Comparison of ENCODE assay signal across 14 cellular contexts in genomic region chr22:25407226-25407858, GRCh38.
A peak's percentile ranks its signal among the peaks of the same experiment; 100 is the strongest.
DNase-seq lines count a peak whose midpoint lies in the region; FAIRE-seq and TF ChIP-seq lines count a peak whose summit lies in the region.
"Had no signal": no experiment of that assay in that cellular context is flagged by ENCODE, and none has a peak within 500 bp of the region (broad histone marks: within the 10 kb centered on the region; RNA-seq: fewer than 3 reads in every experiment).

No MANE protein-coding gene starts in this region.

- CTCF ChIA-PET in activated CD4-positive, alpha-beta memory T cell treated with anti-CD3 and anti-CD28 coated beads, Interleukin-2, amount 10 ng/mL, durations not matched to agents 7 days and 5 days (lab: Charles Lee), result no interaction called here
- CTCF ChIA-PET in activated CD4-positive, alpha-beta memory T cell treated with anti-CD3 and anti-CD28 coated beads for 36 hours (lab: Charles Lee), result no interaction called here
- CTCF ChIA-PET in H1 (lab: Charles Lee; ENCODE audit: partially characterized antibody), result interaction anchor here (1.1 to 2.1 kb wide), 2 partner anchors 15 to 19 kb away, joined by 3 to 7 read pairs; no protein-coding TSS in a partner anchor

- peaks cover 9% of the 10 kb centered on the region for H3K23me2 ChIP-seq in H9 (ENCODE audit: insufficient read length, low read depth, low read length, poor library complexity, severe bottlenecking)
- H3K23me2 ChIP-seq in H1 (ENCODE audit: low read depth, low read length), result peaks cover 7% of the 10 kb centered on the region; the same call in 1 of the 2 replicates

- H3K23ac ChIP-seq in H9 (ENCODE audit: insufficient read length, low read depth, low read length) (no peak overlapping the region), H1 (ENCODE audit: insufficient read length) (no peak overlapping the region)

- H2BK5ac ChIP-seq in H9 (ENCODE audit: insufficient read length, low read length) (no peak overlapping the region), H1 (ENCODE audit: low read depth, low read length) (0 out of 2 replicates have a peak overlapping the region, but pooled peaks have one; percentile 24)

- no peak overlapping the region for H4K91ac ChIP-seq in H9 (ENCODE audit: insufficient read length, low read depth, low read length)
- H4K91ac ChIP-seq in H1 (replicated peaks; ENCODE audit: insufficient read length, low read length), result no peak overlapping the region

- H3K18ac ChIP-seq in H9 (ENCODE audit: insufficient read length, low read depth, low read length), result no peak overlapping the region
- H3K18ac ChIP-seq in H1 (ENCODE audit: extremely low read depth, low read length), result peak overlapping the region; percentile 48

- POLR2A ChIA-PET in activated CD4-positive, alpha-beta memory T cell treated with anti-CD3 and anti-CD28 coated beads, Interleukin-2, amount 10 ng/mL, durations not matched to agents 7 days and 5 days (lab: Charles Lee), result no interaction called here
- POLR2A ChIA-PET in activated CD4-positive, alpha-beta memory T cell treated with anti-CD3 and anti-CD28 coated beads for 36 hours (lab: Charles Lee), result no interaction called here
- POLR2A ChIA-PET in H1 (lab: Charles Lee; ENCODE audit: partially characterized antibody), result no interaction called here

- no peak overlapping the region for H4K8ac ChIP-seq in H9 (replicated peaks; ENCODE audit: insufficient read length, low read depth, low read length)
- H4K8ac ChIP-seq in H1 (ENCODE audit: extremely low read depth, insufficient read depth, low read length), result no peak overlapping the region; the same call in 1 of the 2 replicates

- H3K4me3 ChIP-seq in H1 (ENCODE audit: extremely low read depth in 1 of 4, insufficient read depth in 2 of 4, low read depth in 3 of 4, low read length in 4 of 4) (no peak overlapping the region), vagina (no peak overlapping the region)
- H3K4me3 ChIP-seq: A549, colonic mucosa, esophagus squamous epithelium, SJCRH30 had no signal

- H3K56ac ChIP-seq in H9 (ENCODE audit: insufficient read length, low read depth, low read length) (no peak overlapping the region), H1 (replicated peaks; ENCODE audit: insufficient read length, low read depth, low read length) (no peak overlapping the region)

- H2BK12ac ChIP-seq in H9 (ENCODE audit: insufficient read length, low read depth, low read length), result no peak overlapping the region
- H2BK12ac ChIP-seq in H1 (ENCODE audit: low read depth, low read length), result peak overlapping the region; percentile 84; the same call in 1 of the 2 replicates

- no peak overlapping the region for H2AFZ ChIP-seq in H9 (ENCODE audit: low read length)
- no peak overlapping the region for H2AFZ ChIP-seq in H1 (ENCODE audit: low read length)

- no peak for TF ChIP-seq RAD21 in H1 (IDR thresholded peaks at IDR 0.05 in 1 of 2, conservative IDR thresholded peaks at IDR 0.05 in 1 of 2; ENCODE audit: low read depth in 2 of 2, low read length in 2 of 2)

- no peaks in the 10 kb centered on the region for H3K27me3 Mint-ChIP-seq in activated CD4-positive, alpha-beta memory T cell treated with anti-CD3 and anti-CD28 coated beads, Interleukin-2, amount 10 ng/mL, durations not matched to agents 7 days and 5 days
- no peaks in the 10 kb centered on the region for H3K27me3 Mint-ChIP-seq in activated CD4-positive, alpha-beta memory T cell treated with anti-CD3 and anti-CD28 coated beads for 36 hours
- H3K27me3 Mint-ChIP-seq in H9 (ENCODE audit: low read depth), result peaks cover 18% of the 10 kb centered on the region

- H3K79me1 ChIP-seq in H9 (ENCODE audit: insufficient read depth, low read depth, low read length, poor library complexity, severe bottlenecking) (no peaks in the 10 kb centered on the region), H1 (ENCODE audit: low read depth, low read length) (no peaks in the 10 kb centered on the region; the same call in 1 of the 2 replicates)

- H3K9me3 Mint-ChIP-seq in activated CD4-positive, alpha-beta memory T cell treated with anti-CD3 and anti-CD28 coated beads, Interleukin-2, amount 10 ng/mL, durations not matched to agents 7 days and 5 days, result no peaks in the 10 kb centered on the region
- no peaks in the 10 kb centered on the region for H3K9me3 Mint-ChIP-seq in activated CD4-positive, alpha-beta memory T cell treated with anti-CD3 and anti-CD28 coated beads for 36 hours
- H3K9me3 Mint-ChIP-seq in H9, result peaks cover 0 to 3% of the 10 kb centered on the region in 2 experiments; a peak in 1 of 5 replicates

- H3K4me1 ChIP-seq in H9 (ENCODE audit: insufficient read depth, low read length) (peaks cover 11% of the 10 kb centered on the region; the same call in 1 of the 2 replicates), H1 (replicated peaks in 1 of 4; ENCODE audit: control insufficient read depth in 3 of 4, insufficient read depth in 4 of 4, low read length in 3 of 4) (peaks cover 9 to 35% (median 18%) of the 10 kb centered on the region in 4 experiments), vagina (peaks cover 25% of the 10 kb centered on the region)
- H3K4me1 ChIP-seq: colonic mucosa had no signal

- no peak overlapping the region for H3K27ac Mint-ChIP-seq in activated CD4-positive, alpha-beta memory T cell treated with anti-CD3 and anti-CD28 coated beads, Interleukin-2, amount 10 ng/mL, durations not matched to agents 7 days and 5 days
- no peak overlapping the region for H3K27ac Mint-ChIP-seq in activated CD4-positive, alpha-beta memory T cell treated with anti-CD3 and anti-CD28 coated beads for 36 hours
- peak overlapping the region; percentile 42 to 87 (median 58); a peak in 6 of 7 replicates for H3K27ac Mint-ChIP-seq in H9

- H2BK20ac ChIP-seq in H9 (ENCODE audit: low read depth, low read length, poor library complexity, severe bottlenecking) (no peak overlapping the region), H1 (ENCODE audit: low read length) (no peak overlapping the region)

- WGBS in H9 (ENCODE audit: extremely low coverage, insufficient read length, low lambda C conversion rate), result no CpG with 5 or more reads among the region's 11 CpGs
- WGBS in H1 (ENCODE audit: extremely low coverage in 1 of 2, insufficient coverage in 1 of 2, insufficient read length in 1 of 2, insufficient replicate concordance in 2 of 2, low coverage in 1 of 2, low lambda C conversion rate in 2 of 2, missing lambda C conversion rate in 1 of 2), 2 experiments, result 78% methylated on average over 11 of the region's 11 CpGs; no CpG with 5 or more reads in 1 of the 2 experiments

- H4K20me1 ChIP-seq in H9 (ENCODE audit: control insufficient read depth, insufficient read depth, insufficient read length) (no peaks in the 10 kb centered on the region), H1 (replicated peaks in 1 of 2; ENCODE audit: control insufficient read depth in 1 of 2, insufficient read depth in 2 of 2, low read length in 2 of 2) (peaks cover 0 to 3% of the 10 kb centered on the region in 2 experiments)

- H3K27me3 ChIP-seq in H9 (ENCODE audit: insufficient read depth, low read length) (no peaks in the 10 kb centered on the region), H1 (replicated peaks in 1 of 4; ENCODE audit: control insufficient read depth in 3 of 4, extremely low read depth in 1 of 4, insufficient read depth in 3 of 4, low read length in 3 of 4) (peaks cover 0 to 6% (median 6%) of the 10 kb centered on the region in 4 experiments; a peak in 4 of 7 replicates), vagina (no peaks in the 10 kb centered on the region)
- H3K27me3 ChIP-seq: colonic mucosa, esophagus squamous epithelium, SJCRH30 had no signal

- no peak for TF ChIP-seq EP300 in H1 (IDR thresholded peaks at IDR 0.05; ENCODE audit: borderline replicate concordance in 1 of 2, low read depth in 2 of 2, low read length in 2 of 2)

- H3K36me3 ChIP-seq in H1 (ENCODE audit: control insufficient read depth in 2 of 4, insufficient read depth in 4 of 4, low read length in 3 of 4) (no peaks in the 10 kb centered on the region), vagina (no peaks in the 10 kb centered on the region)
- H3K36me3 ChIP-seq: colonic mucosa, esophagus squamous epithelium, SJCRH30 had no signal

- H2BK120ac ChIP-seq in H9 (ENCODE audit: low read depth, low read length, poor library complexity, severe bottlenecking) (no peak overlapping the region), H1 (replicated peaks; ENCODE audit: low read depth, low read length) (no peak overlapping the region)

- TF ChIP-seq POLR2A in H1 (IDR thresholded peaks at IDR 0.05; ENCODE audit: control extremely low read depth in 1 of 2, low read depth in 2 of 2, low read length in 2 of 2), result no peak
- TF ChIP-seq POLR2A in vagina (IDR thresholded peaks at IDR 0.05), result no peak

- no peaks in the 10 kb centered on the region for H3K36me3 Mint-ChIP-seq in activated CD4-positive, alpha-beta memory T cell treated with anti-CD3 and anti-CD28 coated beads, Interleukin-2, amount 10 ng/mL, durations not matched to agents 7 days and 5 days (ENCODE audit: low read depth)
- H3K36me3 Mint-ChIP-seq in activated CD4-positive, alpha-beta memory T cell treated with anti-CD3 and anti-CD28 coated beads for 36 hours, result no peaks in the 10 kb centered on the region
- peaks cover 0 to 3% (median 0%) of the 10 kb centered on the region in 3 experiments; a peak in 3 of 7 replicates for H3K36me3 Mint-ChIP-seq in H9 (ENCODE audit: insufficient read depth in 1 of 3, low read depth in 3 of 3)

- H3K4me3 Mint-ChIP-seq in activated CD4-positive, alpha-beta memory T cell treated with anti-CD3 and anti-CD28 coated beads, Interleukin-2, amount 10 ng/mL, durations not matched to agents 7 days and 5 days, result peak overlapping the region; percentile 17
- no peak overlapping the region for H3K4me3 Mint-ChIP-seq in activated CD4-positive, alpha-beta memory T cell treated with anti-CD3 and anti-CD28 coated beads for 36 hours
- H3K4me3 Mint-ChIP-seq in H9, result peak overlapping the region in 1 of 2 experiments; percentile 19; a peak in 4 of 5 replicates

- intact Hi-C loops in activated CD4-positive, alpha-beta memory T cell treated with anti-CD3 and anti-CD28 coated beads for 36 hours (cut with micrococcal nuclease), result no loop called here
- intact Hi-C loops in posterior vena cava (cut with DNase I) (loop anchor here in 1 of 2 donors (2.0 kb wide), 1 partner anchor 35 kb away; no protein-coding TSS in a partner anchor), vagina (cut with DNase I) (no loop called here)

- H3K4ac ChIP-seq in H9 (ENCODE audit: low read depth, low read length), result no peak overlapping the region
- no peak overlapping the region for H3K4ac ChIP-seq in H1 (replicated peaks; ENCODE audit: insufficient read length, low read depth, low read length)

- H3K79me2 ChIP-seq in H9 (ENCODE audit: insufficient read depth, low read length) (peaks cover 4% of the 10 kb centered on the region; the same call in 1 of the 2 replicates), H1 (ENCODE audit: control insufficient read depth in 1 of 2, insufficient read depth in 2 of 2, low read length in 2 of 2) (peaks cover 0 to 22% of the 10 kb centered on the region in 2 experiments; a peak in 3 of 4 replicates)

- no peak for FAIRE-seq in H1 (lab: Jason Lieb, UNC)
- FAIRE-seq: A549 had no signal

- no peak overlapping the region for H3K9ac ChIP-seq in H9 (ENCODE audit: extremely low read depth, insufficient read length, low read length)
- H3K9ac ChIP-seq in H1 (replicated peaks in 1 of 4; ENCODE audit: extremely low read depth in 1 of 4, low read depth in 3 of 4, low read length in 3 of 4), result no peak overlapping the region

- H3K27ac ChIP-seq in H9 (ENCODE audit: insufficient read length, low read depth, low read length), result no peak overlapping the region
- no peak overlapping the region for H3K27ac ChIP-seq in H1 (ENCODE audit: low read depth, low read length)
- no peak overlapping the region for H3K27ac ChIP-seq in vagina
- H3K27ac ChIP-seq: A549, colonic mucosa, esophagus squamous epithelium, SJCRH30 had no signal

- DNase-seq in activated CD4-positive, alpha-beta memory T cell treated with anti-CD3 and anti-CD28 coated beads, Interleukin-2, amount 10 ng/mL, durations not matched to agents 7 days and 5 days, result no peak
- DNase-seq in activated CD4-positive, alpha-beta memory T cell treated with anti-CD3 and anti-CD28 coated beads for 36 hours, result no peak
- DNase-seq in H9 (no peak), H1 (ENCODE audit: low read depth in 1 of 2, low spot score in 2 of 2) (no peak), posterior vena cava (ENCODE audit: low spot score) (peak; percentile 35), vagina (ENCODE audit: extremely low spot score in 2 of 2) (no peak), glomerular visceral epithelial cell (ENCODE audit: extremely low spot score) (no peak), SHP77 (lab: John Stamatoyannopoulos, UW) (no peak)
- DNase-seq: colonic mucosa, esophagus squamous epithelium, NCI-H1694, NCI-H446 treated with DMSO at 0.1 percent for 48 hours had no signal

- peaks cover 36% of the 10 kb centered on the region for H3K4me1 Mint-ChIP-seq in activated CD4-positive, alpha-beta memory T cell treated with anti-CD3 and anti-CD28 coated beads, Interleukin-2, amount 10 ng/mL, durations not matched to agents 7 days and 5 days
- peaks cover 22% of the 10 kb centered on the region for H3K4me1 Mint-ChIP-seq in activated CD4-positive, alpha-beta memory T cell treated with anti-CD3 and anti-CD28 coated beads for 36 hours (ENCODE audit: low read depth)
- H3K4me1 Mint-ChIP-seq in H9, result peaks cover 32 to 40% of the 10 kb centered on the region in 2 experiments

- H2AK5ac ChIP-seq in H9 (ENCODE audit: insufficient read length, low read length) (no peak overlapping the region), H1 (ENCODE audit: low read depth, low read length) (no peak overlapping the region)

- H4K5ac ChIP-seq in H9 (ENCODE audit: insufficient read length, low read depth, low read length) (no peak overlapping the region), H1 (ENCODE audit: insufficient read length, low read depth, low read length) (peak overlapping the region; percentile 9)

- H2BK15ac ChIP-seq in H9 (ENCODE audit: low read depth, low read length) (no peak overlapping the region), H1 (ENCODE audit: low read length) (no peak overlapping the region)

- TF ChIP-seq CTCF in H9 (conservative IDR thresholded peaks at IDR 0.05) (no peak), H1 (IDR thresholded peaks at IDR 0.05; ENCODE audit: control extremely low read depth in 1 of 3, insufficient read depth in 1 of 3, low read depth in 1 of 3, low read length in 3 of 3) (no peak), vagina (IDR thresholded peaks at IDR 0.05) (no peak)

- H3K4me2 ChIP-seq in H9 (ENCODE audit: insufficient read depth, insufficient read length, low read length), result no peak overlapping the region
- peak overlapping the region in 1 of 2 experiments; percentile 31; a peak in 3 of 4 replicates for H3K4me2 ChIP-seq in H1 (ENCODE audit: insufficient read depth in 1 of 2, low read depth in 2 of 2, low read length in 2 of 2)
- H3K4me2 ChIP-seq: A549 had no signal

- H3K9me3 ChIP-seq in H9 (ENCODE audit: control insufficient read depth, low read depth, low read length), result no peaks in the 10 kb centered on the region
- H3K9me3 ChIP-seq in H1 (ENCODE audit: insufficient read depth in 2 of 2, low read depth in 1 of 2, low read length in 1 of 2), result no peaks in the 10 kb centered on the region
- no peaks in the 10 kb centered on the region for H3K9me3 ChIP-seq in vagina
- H3K9me3 ChIP-seq: A549, colonic mucosa, esophagus squamous epithelium, SJCRH30 had no signal

- no peak overlapping the region for H3T11ph ChIP-seq in H9 (ENCODE audit: low read length)

- no peak overlapping the region for H3K14ac ChIP-seq in H9 (ENCODE audit: insufficient read depth, low read length)
- no peak overlapping the region for H3K14ac ChIP-seq in H1 (ENCODE audit: insufficient read length)

Comparison
In these comparisons a context has a peak if more than half of its experiments do, and no peak if none do; other contexts are left out.
1. H3K27ac Mint-ChIP-seq: peak in H9 (3 of 3); none in activated CD4-positive, alpha-beta memory T cell treated with anti-CD3 and anti-CD28 coated beads, Interleukin-2, amount 10 ng/mL, durations not matched to agents 7 days and 5 days (single experiment) and activated CD4-positive, alpha-beta memory T cell treated with anti-CD3 and anti-CD28 coated beads for 36 hours (single experiment).